8 cellular contexts compared by ENCODE assay signal in the genomic region with DNA sequence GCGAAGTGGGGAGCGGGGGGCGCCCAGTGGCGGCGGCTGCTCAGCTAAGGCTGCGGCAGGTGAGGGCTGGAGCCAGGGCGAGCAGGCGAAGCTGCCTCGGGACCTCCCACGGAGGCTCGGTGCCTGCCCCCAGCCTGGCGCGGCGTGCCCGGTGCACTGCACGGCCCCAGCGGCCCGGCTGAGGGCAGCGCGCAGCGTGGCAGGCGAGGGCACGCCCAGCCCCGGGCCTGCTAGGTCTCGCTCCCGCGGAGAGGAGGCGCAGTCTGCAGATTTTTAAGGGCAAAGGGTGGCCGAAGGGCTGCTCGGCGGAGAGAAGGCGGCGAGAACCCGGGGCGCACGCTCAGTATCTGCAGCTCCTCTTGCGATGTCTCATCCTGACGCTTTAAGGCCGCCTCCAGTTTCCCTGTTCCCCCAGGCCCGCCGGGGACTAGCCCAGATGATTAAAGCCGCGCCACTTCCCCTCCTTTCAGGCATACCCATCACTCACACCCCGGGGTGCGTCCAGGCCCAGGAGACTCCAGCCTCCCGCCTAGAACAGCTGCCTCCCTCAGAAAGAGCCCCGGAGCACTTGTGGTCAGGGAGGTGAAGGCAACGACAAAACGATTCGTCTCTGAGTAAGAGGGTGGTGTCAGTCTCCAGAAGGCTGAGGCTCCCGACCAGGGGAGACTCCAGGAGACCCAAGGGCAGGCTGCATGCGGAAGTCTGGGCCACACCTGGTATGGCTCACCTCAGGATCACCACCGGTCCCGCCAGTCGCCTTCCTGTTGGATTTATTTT. TPM values are rescaled to one million over a fixed set of nuclear protein-coding genes. Genes with fewer than 3 reads are reported as not detected.
DNase-seq lines count a peak whose midpoint lies in the region; ATAC-seq and TF ChIP-seq lines count a peak whose summit lies in the region.

A gene with protein sequence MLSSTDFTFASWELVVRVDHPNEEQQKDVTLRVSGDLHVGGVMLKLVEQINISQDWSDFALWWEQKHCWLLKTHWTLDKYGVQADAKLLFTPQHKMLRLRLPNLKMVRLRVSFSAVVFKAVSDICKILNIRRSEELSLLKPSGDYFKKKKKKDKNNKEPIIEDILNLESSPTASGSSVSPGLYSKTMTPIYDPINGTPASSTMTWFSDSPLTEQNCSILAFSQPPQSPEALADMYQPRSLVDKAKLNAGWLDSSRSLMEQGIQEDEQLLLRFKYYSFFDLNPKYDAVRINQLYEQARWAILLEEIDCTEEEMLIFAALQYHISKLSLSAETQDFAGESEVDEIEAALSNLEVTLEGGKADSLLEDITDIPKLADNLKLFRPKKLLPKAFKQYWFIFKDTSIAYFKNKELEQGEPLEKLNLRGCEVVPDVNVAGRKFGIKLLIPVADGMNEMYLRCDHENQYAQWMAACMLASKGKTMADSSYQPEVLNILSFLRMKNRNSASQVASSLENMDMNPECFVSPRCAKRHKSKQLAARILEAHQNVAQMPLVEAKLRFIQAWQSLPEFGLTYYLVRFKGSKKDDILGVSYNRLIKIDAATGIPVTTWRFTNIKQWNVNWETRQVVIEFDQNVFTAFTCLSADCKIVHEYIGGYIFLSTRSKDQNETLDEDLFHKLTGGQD (minus strand): TSS at position 158 of the 777 bp plus-strand sequence. CDS start 3,476 bp downstream, outside the sequence.

- H3K4me1 ChIP-seq in GM23338 (ENCODE audit: insufficient read depth) (peaks cover 37% of the 10 kb centered on the region), mucosa of stomach (ENCODE audit: control insufficient read depth, insufficient read depth, low read length) (peaks cover 4% of the 10 kb centered on the region), thoracic aorta (ENCODE audit: control insufficient read depth in 1 of 2, low read depth in 2 of 2) (peaks cover 4 to 16% of the 10 kb centered on the region in 2 donors)

- peaks cover 3% of the 10 kb centered on the region; the same call in 1 of the 2 replicates for H4K20me1 ChIP-seq in GM23338 (replicated peaks; ENCODE audit: insufficient read depth)

- peaks cover 15% of the 10 kb centered on the region; the same call in 1 of the 2 replicates for H3K27me3 ChIP-seq in GM23338 (ENCODE audit: insufficient read depth)
- H3K27me3 ChIP-seq in mucosa of stomach (ENCODE audit: control insufficient read depth, insufficient read depth, low read length) = no peaks in the 10 kb centered on the region
- no peaks in the 10 kb centered on the region for H3K27me3 ChIP-seq in thoracic aorta (replicated peaks; ENCODE audit: insufficient read depth)

- peak within 1 kb of the TSS; percentile 89 for H3K27ac ChIP-seq in GM23338 (ENCODE audit: low read depth)
- no peak within 1 kb of the TSS for H3K27ac ChIP-seq in thoracic aorta

- ATAC-seq in GM23338 (peak; percentile 85), thoracic aorta (ENCODE audit: insufficient number of reproducible peaks, low FRiP score, low read depth) (no peak), HG02970 (IDR thresholded peaks at IDR 0.05; ENCODE audit: low FRiP score, unreplicated experiment) (no peak)

- H3K27ac Mint-ChIP-seq in GM23338 = no peak within 1 kb of the TSS; the same call in 1 of the 2 replicates

- TF ChIP-seq POLR2A in erythroblast (IDR thresholded peaks at IDR 0.05; ENCODE audit: low read length) = no peak

- H3K36me3 ChIP-seq in GM23338 (ENCODE audit: insufficient read depth) (0 out of 2 replicates have a peak, but pooled peaks cover 4% of the 10 kb centered on the region), mucosa of stomach (ENCODE audit: control insufficient read depth, insufficient read depth, low read length) (no peaks in the 10 kb centered on the region), thoracic aorta (no peaks in the 10 kb centered on the region)

- no peak for TF ChIP-seq CTCF in GM23338 (conservative IDR thresholded peaks at IDR 0.05; ENCODE audit: low read depth in 2 of 2)
- no peak for TF ChIP-seq CTCF in WI38 (IDR thresholded peaks at IDR 0.05; ENCODE audit: low read depth, low read length)
- TF ChIP-seq CTCF in thoracic aorta (IDR thresholded peaks at IDR 0.05) = no peak

- peak within 1 kb of the TSS; percentile 83 for H3K4me2 ChIP-seq in GM23338

- DNase-seq in DMS53 (lab: John Stamatoyannopoulos, UW) (peak; percentile 94), GM23338 (ENCODE audit: low spot score) (peak; percentile 78), NCI-H1105 treated with DMSO at 0.1 percent for 48 hours (lab: John Stamatoyannopoulos, UW) (peak; percentile 59), erythroblast (lab: John Stamatoyannopoulos, UW) (peak; percentile 4 to 27), thoracic aorta (ENCODE audit: low spot score) (no peak)

- H3F3A ChIP-seq in GM23338 (replicated peaks; ENCODE audit: low read depth) = peaks cover 9% of the 10 kb centered on the region

- H3K36me3 Mint-ChIP-seq in GM23338 (ENCODE audit: low read depth) = peaks cover 16% of the 10 kb centered on the region

- peaks cover 26% of the 10 kb centered on the region for H3K27me3 Mint-ChIP-seq in GM23338 (ENCODE audit: insufficient read depth, low read depth, poor library complexity)

- peak within 1 kb of the TSS; percentile 78 for H3K9ac ChIP-seq in mucosa of stomach (ENCODE audit: low read length)

- H3K4me1 Mint-ChIP-seq in GM23338 = peaks cover 37% of the 10 kb centered on the region

- H3K4me3 ChIP-seq in GM23338 (peak within 1 kb of the TSS; percentile 60), WI38 (ENCODE audit: low read depth, low read length) (peak within 1 kb of the TSS; percentile 56), mucosa of stomach (ENCODE audit: low read length) (peak within 1 kb of the TSS; percentile 65), thoracic aorta (peak within 1 kb of the TSS; percentile 71)

- peak within 1 kb of the TSS; percentile 77 for H3K4me3 Mint-ChIP-seq in GM23338

- H3K79me2 ChIP-seq in GM23338 (replicated peaks; ENCODE audit: insufficient read depth) = no peaks in the 10 kb centered on the region; the same call in 1 of the 2 replicates

- no peaks in the 10 kb centered on the region for H3K9me3 ChIP-seq in mucosa of stomach (ENCODE audit: control insufficient read depth, low read length)
- H3K9me3 ChIP-seq in thoracic aorta = no peaks in the 10 kb centered on the region

- H3K9me3 Mint-ChIP-seq in GM23338 = no peaks in the 10 kb centered on the region

- H2AFZ ChIP-seq in GM23338 = peak within 1 kb of the TSS; percentile 99

- 0 out of 2 replicates have a peak, but pooled peaks cover 4% of the 10 kb centered on the region for H3K9me2 ChIP-seq in GM23338 (ENCODE audit: insufficient read depth)

TF ChIP-seq in GM23338, 12 proteins besides CTCF, POLR2A, EP300 and RAD21 (continues in another document):
- TF ChIP-seq ZNF114 (CRISPR knock-in tag; IDR thresholded peaks at IDR 0.05) (no peak), JUNB (IDR thresholded peaks at IDR 0.05; ENCODE audit: unreplicated experiment) (no peak), POLR2AphosphoS5 (IDR thresholded peaks at IDR 0.05; ENCODE audit: low read depth) (peak; percentile 72), ZNF331 (CRISPR knock-in tag; IDR thresholded peaks at IDR 0.05; ENCODE audit: low read depth) (no peak)
- TF ChIP-seq, protein P1, sequence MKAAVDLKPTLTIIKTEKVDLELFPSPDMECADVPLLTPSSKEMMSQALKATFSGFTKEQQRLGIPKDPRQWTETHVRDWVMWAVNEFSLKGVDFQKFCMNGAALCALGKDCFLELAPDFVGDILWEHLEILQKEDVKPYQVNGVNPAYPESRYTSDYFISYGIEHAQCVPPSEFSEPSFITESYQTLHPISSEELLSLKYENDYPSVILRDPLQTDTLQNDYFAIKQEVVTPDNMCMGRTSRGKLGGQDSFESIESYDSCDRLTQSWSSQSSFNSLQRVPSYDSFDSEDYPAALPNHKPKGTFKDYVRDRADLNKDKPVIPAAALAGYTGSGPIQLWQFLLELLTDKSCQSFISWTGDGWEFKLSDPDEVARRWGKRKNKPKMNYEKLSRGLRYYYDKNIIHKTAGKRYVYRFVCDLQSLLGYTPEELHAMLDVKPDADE (IDR thresholded peaks at IDR 0.05) = no peak

RNA-seq across cellular contexts. Expression of the gene that starts here (rescaled TPM):
- 15.8 and 18.3 TPM in 2 replicates for total RNA-seq in GM23338 (2014; rRNA removed; shearing (Covaris generic))
- polyA plus RNA-seq in GM23338 (2016; fragmentation: Nextera tagmentation; extraction: Ambion mirVana) = 16.2 and 17.9 TPM in 2 replicates
- total RNA-seq in thoracic aorta = under 1 TPM in 1 of 2 donors, not detected in 1; 0.21 TPM

Comparison
In these comparisons a context has a peak if more than half of its experiments do, and no peak if none do; other contexts are left out.
1. RNA of the gene that starts here (total RNA-seq): 15.8 to 18.3 TPM in GM23338; 0.21 TPM in thoracic aorta; every median in the first group is over 10 times any median in the second.
2. Peak in every context shown above with its lines, with median percentiles within 50 percentile points of each other: H3K4me3 ChIP-seq.